ENCODE assay signal across 20 cellular contexts in the genomic region with DNA sequence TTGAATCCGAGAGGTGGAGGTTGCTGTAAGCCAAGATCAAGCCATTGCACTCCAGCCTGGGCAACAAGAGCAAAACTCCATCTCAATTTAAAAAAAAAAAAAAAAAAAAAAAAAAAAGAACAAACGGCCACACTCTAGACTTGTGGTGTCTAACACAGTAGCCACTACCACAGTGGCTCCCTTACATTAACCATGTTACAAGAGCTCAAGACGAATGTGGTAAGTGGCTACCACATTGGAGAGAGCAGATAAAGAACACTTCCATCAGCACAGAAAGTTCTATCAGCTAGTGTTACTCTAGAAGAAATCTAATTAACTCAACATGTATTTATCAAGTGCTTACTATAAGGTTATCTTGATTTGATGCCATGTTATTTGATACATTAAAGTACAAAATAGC. TPM values are rescaled to one million over a fixed set of nuclear protein-coding genes. Genes with fewer than 3 reads are reported as not detected.
DNase-seq lines count a peak whose midpoint lies in the region; ATAC-seq, FAIRE-seq and TF ChIP-seq lines count a peak whose summit lies in the region.
"Had no signal": no experiment of that assay in that cellular context is flagged by ENCODE, and none has a peak within 500 bp of the region (broad histone marks: within the 10 kb centered on the region; RNA-seq: fewer than 3 reads in every experiment).

No MANE protein-coding gene starts in this region.

- no peak overlapping the region for H3K27ac ChIP-seq in endothelial cell of umbilical vein (ENCODE audit: insufficient read depth, low read depth, low read length)
- no peak overlapping the region for H3K27ac ChIP-seq in OCI-LY7 (ENCODE audit: low read depth, low read length, poor library complexity, severe bottlenecking)
- H3K27ac ChIP-seq: 22Rv1, A549, C4-2B, GM23248 had no signal

- intact Hi-C loops in activated CD8-positive, alpha-beta T cell treated with anti-CD3 and anti-CD28 coated beads for 36 hours (cut with micrococcal nuclease): no loop called here
- intact Hi-C loops in endothelial cell of umbilical vein (cut with micrococcal nuclease): no loop called here
- intact Hi-C loops in OCI-LY7 (cut with micrococcal nuclease; ENCODE audit: unreplicated experiment): no loop called here

- H3K27me3 Mint-ChIP-seq in activated CD8-positive, alpha-beta T cell treated with anti-CD3 and anti-CD28 coated beads, Interleukin-2, amount 10 ng/mL, durations not matched to agents 7 days and 5 days (ENCODE audit: low read depth): no peaks in the 10 kb centered on the region
- no peaks in the 10 kb centered on the region for H3K27me3 Mint-ChIP-seq in activated CD8-positive, alpha-beta T cell treated with anti-CD3 and anti-CD28 coated beads for 36 hours
- no peaks in the 10 kb centered on the region for H3K27me3 Mint-ChIP-seq in T-helper 17 cell
- H3K27me3 Mint-ChIP-seq in natural killer cell treated with Interleukin-12 subunit alpha and Interleukin-12 subunit beta and Interleukin-15 and Interleukin-18, amount 100 ng/mL, for 72 hours: no peaks in the 10 kb centered on the region
- H3K27me3 Mint-ChIP-seq: CD4-positive, alpha-beta T cell had no signal

- BruUV-seq in endothelial cell of umbilical vein (replicated peaks; lab: Mats Ljungman, UMichigan) (no TSS peak), OCI-LY7 (replicated peaks; lab: Mats Ljungman, UMichigan) (no TSS peak)

- dilution Hi-C loops in endothelial cell of umbilical vein (cut with MboI; ENCODE audit: extremely low pct_ligation_motif_present, low sequenced_read_pairs): no loop called here

- peaks cover 7% of the 10 kb centered on the region for H3K36me3 Mint-ChIP-seq in activated CD8-positive, alpha-beta T cell treated with anti-CD3 and anti-CD28 coated beads, Interleukin-2, amount 10 ng/mL, durations not matched to agents 7 days and 5 days (ENCODE audit: low read depth)
- peaks cover 15% of the 10 kb centered on the region for H3K36me3 Mint-ChIP-seq in activated CD8-positive, alpha-beta T cell treated with anti-CD3 and anti-CD28 coated beads for 36 hours (ENCODE audit: low read depth)
- H3K36me3 Mint-ChIP-seq in T-helper 17 cell (ENCODE audit: low read depth): peaks cover under 1% of the 10 kb centered on the region
- H3K36me3 Mint-ChIP-seq in natural killer cell treated with Interleukin-12 subunit alpha and Interleukin-12 subunit beta and Interleukin-15 and Interleukin-18, amount 100 ng/mL, for 72 hours: no peaks in the 10 kb centered on the region

- H3K36me3 ChIP-seq in endothelial cell of umbilical vein (ENCODE audit: control insufficient read depth in 2 of 2, extremely low read depth in 1 of 2, insufficient read depth in 2 of 2, low read length in 2 of 2) (no peaks in the 10 kb centered on the region), OCI-LY7 (ENCODE audit: insufficient read depth, low read length) (peaks cover 87% of the 10 kb centered on the region)

- no peak for TF ChIP-seq CTCF in activated CD8-positive, alpha-beta T cell treated with anti-CD3 and anti-CD28 coated beads for 36 hours (IDR thresholded peaks at IDR 0.05)
- no peak for TF ChIP-seq CTCF in endothelial cell of umbilical vein (IDR thresholded peaks at IDR 0.05; ENCODE audit: extremely low read depth in 1 of 2, insufficient read depth in 1 of 2, low read depth in 1 of 2, low read length in 2 of 2)
- no peak for TF ChIP-seq CTCF in OCI-LY7 (conservative IDR thresholded peaks at IDR 0.05; ENCODE audit: low read length)

- H3K9me3 Mint-ChIP-seq in activated CD8-positive, alpha-beta T cell treated with anti-CD3 and anti-CD28 coated beads, Interleukin-2, amount 10 ng/mL, durations not matched to agents 7 days and 5 days (ENCODE audit: insufficient read depth): no peaks in the 10 kb centered on the region
- H3K9me3 Mint-ChIP-seq in activated CD8-positive, alpha-beta T cell treated with anti-CD3 and anti-CD28 coated beads for 36 hours: no peaks in the 10 kb centered on the region
- no peaks in the 10 kb centered on the region for H3K9me3 Mint-ChIP-seq in natural killer cell treated with Interleukin-12 subunit alpha and Interleukin-12 subunit beta and Interleukin-15 and Interleukin-18, amount 100 ng/mL, for 72 hours
- H3K9me3 Mint-ChIP-seq: CD4-positive, alpha-beta T cell had no signal

- no peak overlapping the region for H3K27ac Mint-ChIP-seq in activated CD8-positive, alpha-beta T cell treated with anti-CD3 and anti-CD28 coated beads, Interleukin-2, amount 10 ng/mL, durations not matched to agents 7 days and 5 days
- H3K27ac Mint-ChIP-seq in activated CD8-positive, alpha-beta T cell treated with anti-CD3 and anti-CD28 coated beads for 36 hours: no peak overlapping the region
- peak overlapping the region; percentile 68 for H3K27ac Mint-ChIP-seq in T-helper 17 cell
- no peak overlapping the region for H3K27ac Mint-ChIP-seq in natural killer cell treated with Interleukin-12 subunit alpha and Interleukin-12 subunit beta and Interleukin-15 and Interleukin-18, amount 100 ng/mL, for 72 hours
- H3K27ac Mint-ChIP-seq: CD4-positive, alpha-beta T cell had no signal

- peaks cover 17% of the 10 kb centered on the region for H3K4me1 Mint-ChIP-seq in activated CD8-positive, alpha-beta T cell treated with anti-CD3 and anti-CD28 coated beads, Interleukin-2, amount 10 ng/mL, durations not matched to agents 7 days and 5 days (ENCODE audit: low read depth)
- peaks cover 23% of the 10 kb centered on the region for H3K4me1 Mint-ChIP-seq in activated CD8-positive, alpha-beta T cell treated with anti-CD3 and anti-CD28 coated beads for 36 hours (ENCODE audit: low read depth)
- peaks cover 16% of the 10 kb centered on the region for H3K4me1 Mint-ChIP-seq in T-helper 17 cell
- peaks cover 15% of the 10 kb centered on the region in 2 donors for H3K4me1 Mint-ChIP-seq in natural killer cell treated with Interleukin-12 subunit alpha and Interleukin-12 subunit beta and Interleukin-15 and Interleukin-18, amount 100 ng/mL, for 72 hours (ENCODE audit: low read depth in 2 of 2)

- no peak for TF ChIP-seq POLR2A in endothelial cell of umbilical vein (IDR thresholded peaks at IDR 0.05; ENCODE audit: low read depth, low read length)

- H3K9me3 ChIP-seq in T-helper 17 cell (ENCODE audit: control insufficient read depth, low read length, poor library complexity, severe bottlenecking): no peaks in the 10 kb centered on the region
- no peaks in the 10 kb centered on the region for H3K9me3 ChIP-seq in endothelial cell of umbilical vein (replicated peaks; ENCODE audit: control insufficient read depth, insufficient read depth, low read length)
- no peaks in the 10 kb centered on the region for H3K9me3 ChIP-seq in OCI-LY7 (ENCODE audit: low read length)
- H3K9me3 ChIP-seq: A549, Caco-2, HAP-1 had no signal

- no peak overlapping the region for H3K9ac ChIP-seq in endothelial cell of umbilical vein (replicated peaks; ENCODE audit: extremely low read depth, insufficient read depth, low read length)
- H3K9ac ChIP-seq: GM23248 had no signal

- H3K4me1 ChIP-seq in endothelial cell of umbilical vein (ENCODE audit: control insufficient read depth, extremely low read depth, insufficient read depth, low read length): no peaks in the 10 kb centered on the region
- H3K4me1 ChIP-seq in OCI-LY7 (ENCODE audit: insufficient read depth, low read length, poor library complexity, severe bottlenecking): no peaks in the 10 kb centered on the region
- H3K4me1 ChIP-seq: A549, Caco-2 had no signal

- peak; percentile 37 for FAIRE-seq in endothelial cell of umbilical vein (lab: Jason Lieb, UNC)
- FAIRE-seq: A549, D721Med, G401.6, GM12891, HepG2 had no signal

- H3K4me3 Mint-ChIP-seq in activated CD8-positive, alpha-beta T cell treated with anti-CD3 and anti-CD28 coated beads, Interleukin-2, amount 10 ng/mL, durations not matched to agents 7 days and 5 days: no peak overlapping the region
- H3K4me3 Mint-ChIP-seq in activated CD8-positive, alpha-beta T cell treated with anti-CD3 and anti-CD28 coated beads for 36 hours: no peak overlapping the region
- no peak overlapping the region for H3K4me3 Mint-ChIP-seq in T-helper 17 cell
- no peak overlapping the region for H3K4me3 Mint-ChIP-seq in natural killer cell treated with Interleukin-12 subunit alpha and Interleukin-12 subunit beta and Interleukin-15 and Interleukin-18, amount 100 ng/mL, for 72 hours
- H3K4me3 Mint-ChIP-seq: CD4-positive, alpha-beta T cell had no signal

- H4K20me1 ChIP-seq in endothelial cell of umbilical vein (replicated peaks; ENCODE audit: control insufficient read depth, extremely low read depth, insufficient read depth, low read length) (no peaks in the 10 kb centered on the region), OCI-LY7 (ENCODE audit: insufficient read depth, low read length) (peaks cover 4% of the 10 kb centered on the region; the same call in 1 of the 2 replicates)

- no peaks in the 10 kb centered on the region for H3K9me1 ChIP-seq in endothelial cell of umbilical vein (replicated peaks; ENCODE audit: control insufficient read depth, extremely low read depth, insufficient read depth, low read length)

- H2AFZ ChIP-seq in endothelial cell of umbilical vein (ENCODE audit: low read depth, low read length): no peak overlapping the region
- H2AFZ ChIP-seq in OCI-LY7 (ENCODE audit: low read length): no peak overlapping the region
- H2AFZ ChIP-seq: GM23248 had no signal

- CTCF ChIA-PET in activated CD8-positive, alpha-beta T cell treated with anti-CD3 and anti-CD28 coated beads, Interleukin-2, amount 10 ng/mL, durations not matched to agents 7 days and 5 days (lab: Charles Lee): no interaction called here
- CTCF ChIA-PET in activated CD8-positive, alpha-beta T cell treated with anti-CD3 and anti-CD28 coated beads for 36 hours (lab: Charles Lee): no interaction called here
- CTCF ChIA-PET in endothelial cell of umbilical vein (lab: Charles Lee): interaction anchor here (0.6 kb wide), 1 partner anchor 402 kb away, joined by 3 read pairs; no protein-coding TSS in a partner anchor
- CTCF ChIA-PET in OCI-LY7 (lab: Charles Lee; ENCODE audit: unreplicated experiment): no interaction called here

- peak; percentile 55 for ATAC-seq in activated CD8-positive, alpha-beta T cell treated with anti-CD3 and anti-CD28 coated beads, Interleukin-2, amount 10 ng/mL, durations not matched to agents 7 days and 5 days
- ATAC-seq in activated CD8-positive, alpha-beta T cell treated with anti-CD3 and anti-CD28 coated beads for 36 hours: no peak
- ATAC-seq in T-helper 17 cell (no peak), HG02840 (IDR thresholded peaks at IDR 0.05; ENCODE audit: low FRiP score, unreplicated experiment) (no peak)
- peak; percentile 73 to 77 for ATAC-seq in natural killer cell treated with Interleukin-12 subunit alpha and Interleukin-12 subunit beta and Interleukin-15 and Interleukin-18, amount 100 ng/mL, for 72 hours
- ATAC-seq: A549, HepG2 had no signal

- H3K9me2 ChIP-seq in OCI-LY7 (ENCODE audit: insufficient read depth, low read length): no peaks in the 10 kb centered on the region

- POLR2A ChIA-PET in activated CD8-positive, alpha-beta T cell treated with anti-CD3 and anti-CD28 coated beads, Interleukin-2, amount 10 ng/mL, durations not matched to agents 7 days and 5 days (lab: Charles Lee): interaction anchor here (3.3 kb wide), 1 partner anchor 11 kb away, joined by 14 read pairs; a partner anchor contains a TSS
- POLR2A ChIA-PET in activated CD8-positive, alpha-beta T cell treated with anti-CD3 and anti-CD28 coated beads for 36 hours (lab: Charles Lee): interaction anchor here (1.1 to 1.5 kb wide), 3 partner anchors 9 to 44 kb away, joined by 3 to 5 read pairs (median 3); no protein-coding TSS in a partner anchor
- POLR2A ChIA-PET in endothelial cell of umbilical vein (lab: Charles Lee) (no interaction called here), OCI-LY7 (lab: Charles Lee) (interaction anchor here (0.7 to 1.7 kb wide), 3 partner anchors 9 to 470 kb away, joined by 4 to 6 read pairs (median 5); no protein-coding TSS in a partner anchor)

- no peak for DNase-seq in activated CD8-positive, alpha-beta T cell treated with anti-CD3 and anti-CD28 coated beads, Interleukin-2, amount 10 ng/mL, durations not matched to agents 7 days and 5 days
- no peak for DNase-seq in activated CD8-positive, alpha-beta T cell treated with anti-CD3 and anti-CD28 coated beads for 36 hours
- DNase-seq in T-helper 17 cell: no peak
- no peak for DNase-seq in endothelial cell of umbilical vein (ENCODE audit: low read depth, low spot score)
- no peak for DNase-seq in natural killer cell treated with Interleukin-12 subunit alpha and Interleukin-12 subunit beta and Interleukin-15 and Interleukin-18, amount 100 ng/mL, for 72 hours (ENCODE audit: low spot score)
- no peak for DNase-seq in OCI-LY7 (ENCODE audit: low spot score)
- no peak for DNase-seq in NCI-H1694 (lab: John Stamatoyannopoulos, UW)
- DNase-seq: AML-193; CD4-positive, alpha-beta T cell; GM23248 had no signal

- no peak overlapping the region for H3K4me3 ChIP-seq in endothelial cell of umbilical vein (replicated peaks in 1 of 3; ENCODE audit: insufficient read depth in 1 of 3, low read depth in 1 of 3, low read length in 3 of 3)
- no peak overlapping the region for H3K4me3 ChIP-seq in OCI-LY7 (ENCODE audit: low read depth, low read length, poor library complexity, severe bottlenecking)
- H3K4me3 ChIP-seq: A549, GM23248, HAP-1 had no signal

- H3K79me2 ChIP-seq in endothelial cell of umbilical vein (ENCODE audit: control insufficient read depth, insufficient read depth, low read length) (peaks cover 94% of the 10 kb centered on the region), OCI-LY7 (ENCODE audit: insufficient read depth, low read depth, low read length) (peaks cover 100% of the 10 kb centered on the region)

- H3K4me2 ChIP-seq in endothelial cell of umbilical vein (ENCODE audit: insufficient read depth, low read length) (no peak overlapping the region), OCI-LY7 (ENCODE audit: low read length) (no peak overlapping the region)
- H3K4me2 ChIP-seq: A549 had no signal

- H3K27me3 ChIP-seq in endothelial cell of umbilical vein (ENCODE audit: control insufficient read depth in 2 of 2, insufficient read depth in 2 of 2, low read length in 2 of 2): no peaks in the 10 kb centered on the region

RNA-seq across cellular contexts. Expression of a gene that starts 11.5 kb away (rescaled TPM):
- 10 to 100 TPM; 18.6 to 19.8 TPM for total RNA-seq in activated CD8-positive, alpha-beta T cell treated with anti-CD3 and anti-CD28 coated beads, Interleukin-2, amount 10 ng/mL, durations not matched to agents 7 days and 5 days
- total RNA-seq in activated CD8-positive, alpha-beta T cell treated with anti-CD3 and anti-CD28 coated beads for 36 hours: 10 to 100 TPM; 26.6 to 28.0 TPM
- 10 to 100 TPM; 23.4 to 25.3 TPM for total RNA-seq in T-helper 17 cell
- total RNA-seq in endothelial cell of umbilical vein: 21.3 and 22.5 TPM in 2 replicates
- polyA plus RNA-seq in endothelial cell of umbilical vein: 4.7 and 6.0 TPM in 2 replicates
- polyA plus RNA-seq in endothelial cell of umbilical vein (2011; cell fraction: cytosol; rRNA removed): 5.9 TPM in 2 replicates
- 16.1 and 20.8 TPM in 2 replicates for polyA plus RNA-seq in endothelial cell of umbilical vein (2011; cell fraction: nucleus; rRNA removed)
- 9.6 and 14.8 TPM in 2 replicates for polyA plus RNA-seq in endothelial cell of umbilical vein (2012)
- polyA minus RNA-seq in endothelial cell of umbilical vein: 21.7 and 24.9 TPM in 2 replicates
- polyA minus RNA-seq in endothelial cell of umbilical vein (2011; cell fraction: cytosol; rRNA and poly(A)+ RNA removed): 15.7 TPM
- polyA minus RNA-seq in endothelial cell of umbilical vein (2011; cell fraction: nucleus; rRNA and poly(A)+ RNA removed): 24.4 and 35.9 TPM in 2 replicates
- 10 to 100 TPM; 23.0 to 33.5 TPM for total RNA-seq in natural killer cell treated with Interleukin-12 subunit alpha and Interleukin-12 subunit beta and Interleukin-15 and Interleukin-18, amount 100 ng/mL, for 72 hours
- 20.6 and 22.9 TPM in 2 replicates for total RNA-seq in OCI-LY7 (2014; rRNA removed; shearing (Covaris generic))
- 23.4 and 26.9 TPM in 2 replicates for total RNA-seq in OCI-LY7 (2022)

Comparison
In these comparisons a context has a peak if more than half of its experiments do, and no peak if none do; other contexts are left out.
1. ATAC-seq: peak in activated CD8-positive, alpha-beta T cell treated with anti-CD3 and anti-CD28 coated beads, Interleukin-2, amount 10 ng/mL, durations not matched to agents 7 days and 5 days (single experiment) and natural killer cell treated with Interleukin-12 subunit alpha and Interleukin-12 subunit beta and Interleukin-15 and Interleukin-18, amount 100 ng/mL, for 72 hours (2 of 2); none in activated CD8-positive, alpha-beta T cell treated with anti-CD3 and anti-CD28 coated beads for 36 hours (single experiment), T-helper 17 cell (single experiment) and HG02840 (single experiment).